1 cellular context compared by ENCODE assay signal in the genomic region with DNA sequence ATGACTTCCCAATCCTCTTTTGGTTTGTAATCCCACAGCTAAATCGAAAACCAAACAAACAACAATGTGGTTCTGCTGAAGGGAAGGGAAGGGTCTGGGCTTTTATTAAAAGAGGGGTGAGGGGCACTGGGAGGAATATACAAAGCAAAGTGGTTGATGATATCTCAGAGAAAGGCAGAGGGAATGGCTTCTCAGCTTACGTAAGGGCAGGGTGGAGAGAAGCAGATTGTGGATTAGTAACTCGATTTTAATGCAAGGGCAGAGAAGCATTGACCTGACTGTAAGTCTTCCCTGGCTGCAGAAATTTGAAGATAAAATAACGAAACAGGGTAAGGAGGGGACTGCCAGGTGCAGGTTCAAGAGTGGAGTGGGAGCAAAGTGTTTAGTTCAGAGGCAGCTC.
TF ChIP-seq lines count a peak whose summit lies in the region.

No MANE protein-coding gene starts in this region.

TF ChIP-seq in GM23338, 12 proteins besides CTCF, POLR2A, EP300 and RAD21 (continued from another document):
- TF ChIP-seq, protein P1, sequence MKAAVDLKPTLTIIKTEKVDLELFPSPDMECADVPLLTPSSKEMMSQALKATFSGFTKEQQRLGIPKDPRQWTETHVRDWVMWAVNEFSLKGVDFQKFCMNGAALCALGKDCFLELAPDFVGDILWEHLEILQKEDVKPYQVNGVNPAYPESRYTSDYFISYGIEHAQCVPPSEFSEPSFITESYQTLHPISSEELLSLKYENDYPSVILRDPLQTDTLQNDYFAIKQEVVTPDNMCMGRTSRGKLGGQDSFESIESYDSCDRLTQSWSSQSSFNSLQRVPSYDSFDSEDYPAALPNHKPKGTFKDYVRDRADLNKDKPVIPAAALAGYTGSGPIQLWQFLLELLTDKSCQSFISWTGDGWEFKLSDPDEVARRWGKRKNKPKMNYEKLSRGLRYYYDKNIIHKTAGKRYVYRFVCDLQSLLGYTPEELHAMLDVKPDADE (IDR thresholded peaks at IDR 0.05) = no peak
- TF ChIP-seq CREB1 (CRISPR knock-in tag; IDR thresholded peaks at IDR 0.05; ENCODE audit: low read depth) = no peak
- TF ChIP-seq EZH2phosphoT487 (IDR thresholded peaks at IDR 0.05; ENCODE audit: unreplicated experiment) = no peak
- no peak for TF ChIP-seq EZH2 (IDR thresholded peaks at IDR 0.05; ENCODE audit: low read depth, unreplicated experiment)
- TF ChIP-seq ZNF114 (CRISPR knock-in tag; IDR thresholded peaks at IDR 0.05) = no peak
- TF ChIP-seq, protein P2, sequence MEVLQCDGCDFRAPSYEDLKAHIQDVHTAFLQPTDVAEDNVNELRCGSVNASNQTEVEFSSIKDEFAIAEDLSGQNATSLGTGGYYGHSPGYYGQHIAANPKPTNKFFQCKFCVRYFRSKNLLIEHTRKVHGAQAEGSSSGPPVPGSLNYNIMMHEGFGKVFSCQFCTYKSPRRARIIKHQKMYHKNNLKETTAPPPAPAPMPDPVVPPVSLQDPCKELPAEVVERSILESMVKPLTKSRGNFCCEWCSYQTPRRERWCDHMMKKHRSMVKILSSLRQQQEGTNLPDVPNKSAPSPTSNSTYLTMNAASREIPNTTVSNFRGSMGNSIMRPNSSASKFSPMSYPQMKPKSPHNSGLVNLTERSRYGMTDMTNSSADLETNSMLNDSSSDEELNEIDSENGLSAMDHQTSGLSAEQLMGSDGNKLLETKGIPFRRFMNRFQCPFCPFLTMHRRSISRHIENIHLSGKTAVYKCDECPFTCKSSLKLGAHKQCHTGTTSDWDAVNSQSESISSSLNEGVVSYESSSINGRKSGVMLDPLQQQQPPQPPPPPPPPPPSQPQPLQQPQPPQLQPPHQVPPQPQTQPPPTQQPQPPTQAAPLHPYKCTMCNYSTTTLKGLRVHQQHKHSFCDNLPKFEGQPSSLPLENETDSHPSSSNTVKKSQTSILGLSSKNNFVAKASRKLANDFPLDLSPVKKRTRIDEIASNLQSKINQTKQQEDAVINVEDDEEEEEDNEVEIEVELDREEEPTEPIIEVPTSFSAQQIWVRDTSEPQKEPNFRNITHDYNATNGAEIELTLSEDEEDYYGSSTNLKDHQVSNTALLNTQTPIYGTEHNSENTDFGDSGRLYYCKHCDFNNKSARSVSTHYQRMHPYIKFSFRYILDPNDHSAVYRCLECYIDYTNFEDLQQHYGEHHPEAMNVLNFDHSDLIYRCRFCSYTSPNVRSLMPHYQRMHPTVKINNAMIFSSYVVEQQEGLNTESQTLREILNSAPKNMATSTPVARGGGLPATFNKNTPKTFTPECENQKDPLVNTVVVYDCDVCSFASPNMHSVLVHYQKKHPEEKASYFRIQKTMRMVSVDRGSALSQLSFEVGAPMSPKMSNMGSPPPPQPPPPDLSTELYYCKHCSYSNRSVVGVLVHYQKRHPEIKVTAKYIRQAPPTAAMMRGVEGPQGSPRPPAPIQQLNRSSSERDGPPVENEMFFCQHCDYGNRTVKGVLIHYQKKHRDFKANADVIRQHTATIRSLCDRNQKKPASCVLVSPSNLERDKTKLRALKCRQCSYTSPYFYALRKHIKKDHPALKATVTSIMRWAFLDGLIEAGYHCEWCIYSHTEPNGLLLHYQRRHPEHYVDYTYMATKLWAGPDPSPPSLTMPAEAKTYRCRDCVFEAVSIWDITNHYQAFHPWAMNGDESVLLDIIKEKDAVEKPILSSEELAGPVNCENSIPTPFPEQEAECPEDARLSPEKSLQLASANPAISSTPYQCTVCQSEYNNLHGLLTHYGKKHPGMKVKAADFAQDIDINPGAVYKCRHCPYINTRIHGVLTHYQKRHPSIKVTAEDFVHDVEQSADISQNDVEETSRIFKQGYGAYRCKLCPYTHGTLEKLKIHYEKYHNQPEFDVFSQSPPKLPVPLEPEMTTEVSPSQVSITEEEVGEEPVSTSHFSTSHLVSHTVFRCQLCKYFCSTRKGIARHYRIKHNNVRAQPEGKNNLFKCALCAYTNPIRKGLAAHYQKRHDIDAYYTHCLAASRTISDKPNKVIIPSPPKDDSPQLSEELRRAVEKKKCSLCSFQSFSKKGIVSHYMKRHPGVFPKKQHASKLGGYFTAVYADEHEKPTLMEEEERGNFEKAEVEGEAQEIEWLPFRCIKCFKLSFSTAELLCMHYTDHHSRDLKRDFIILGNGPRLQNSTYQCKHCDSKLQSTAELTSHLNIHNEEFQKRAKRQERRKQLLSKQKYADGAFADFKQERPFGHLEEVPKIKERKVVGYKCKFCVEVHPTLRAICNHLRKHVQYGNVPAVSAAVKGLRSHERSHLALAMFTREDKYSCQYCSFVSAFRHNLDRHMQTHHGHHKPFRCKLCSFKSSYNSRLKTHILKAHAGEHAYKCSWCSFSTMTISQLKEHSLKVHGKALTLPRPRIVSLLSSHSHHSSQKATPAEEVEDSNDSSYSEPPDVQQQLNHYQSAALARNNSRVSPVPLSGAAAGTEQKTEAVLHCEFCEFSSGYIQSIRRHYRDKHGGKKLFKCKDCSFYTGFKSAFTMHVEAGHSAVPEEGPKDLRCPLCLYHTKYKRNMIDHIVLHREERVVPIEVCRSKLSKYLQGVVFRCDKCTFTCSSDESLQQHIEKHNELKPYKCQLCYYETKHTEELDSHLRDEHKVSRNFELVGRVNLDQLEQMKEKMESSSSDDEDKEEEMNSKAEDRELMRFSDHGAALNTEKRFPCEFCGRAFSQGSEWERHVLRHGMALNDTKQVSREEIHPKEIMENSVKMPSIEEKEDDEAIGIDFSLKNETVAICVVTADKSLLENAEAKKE (CRISPR knock-in tag; IDR thresholded peaks at IDR 0.05) = no peak
- TF ChIP-seq, protein P3, sequence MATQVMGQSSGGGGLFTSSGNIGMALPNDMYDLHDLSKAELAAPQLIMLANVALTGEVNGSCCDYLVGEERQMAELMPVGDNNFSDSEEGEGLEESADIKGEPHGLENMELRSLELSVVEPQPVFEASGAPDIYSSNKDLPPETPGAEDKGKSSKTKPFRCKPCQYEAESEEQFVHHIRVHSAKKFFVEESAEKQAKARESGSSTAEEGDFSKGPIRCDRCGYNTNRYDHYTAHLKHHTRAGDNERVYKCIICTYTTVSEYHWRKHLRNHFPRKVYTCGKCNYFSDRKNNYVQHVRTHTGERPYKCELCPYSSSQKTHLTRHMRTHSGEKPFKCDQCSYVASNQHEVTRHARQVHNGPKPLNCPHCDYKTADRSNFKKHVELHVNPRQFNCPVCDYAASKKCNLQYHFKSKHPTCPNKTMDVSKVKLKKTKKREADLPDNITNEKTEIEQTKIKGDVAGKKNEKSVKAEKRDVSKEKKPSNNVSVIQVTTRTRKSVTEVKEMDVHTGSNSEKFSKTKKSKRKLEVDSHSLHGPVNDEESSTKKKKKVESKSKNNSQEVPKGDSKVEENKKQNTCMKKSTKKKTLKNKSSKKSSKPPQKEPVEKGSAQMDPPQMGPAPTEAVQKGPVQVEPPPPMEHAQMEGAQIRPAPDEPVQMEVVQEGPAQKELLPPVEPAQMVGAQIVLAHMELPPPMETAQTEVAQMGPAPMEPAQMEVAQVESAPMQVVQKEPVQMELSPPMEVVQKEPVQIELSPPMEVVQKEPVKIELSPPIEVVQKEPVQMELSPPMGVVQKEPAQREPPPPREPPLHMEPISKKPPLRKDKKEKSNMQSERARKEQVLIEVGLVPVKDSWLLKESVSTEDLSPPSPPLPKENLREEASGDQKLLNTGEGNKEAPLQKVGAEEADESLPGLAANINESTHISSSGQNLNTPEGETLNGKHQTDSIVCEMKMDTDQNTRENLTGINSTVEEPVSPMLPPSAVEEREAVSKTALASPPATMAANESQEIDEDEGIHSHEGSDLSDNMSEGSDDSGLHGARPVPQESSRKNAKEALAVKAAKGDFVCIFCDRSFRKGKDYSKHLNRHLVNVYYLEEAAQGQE (IDR thresholded peaks at IDR 0.05; ENCODE audit: unreplicated experiment) = no peak
- TF ChIP-seq JUNB (IDR thresholded peaks at IDR 0.05; ENCODE audit: unreplicated experiment) = no peak
- TF ChIP-seq ZNF331 (CRISPR knock-in tag; IDR thresholded peaks at IDR 0.05; ENCODE audit: low read depth) = no peak
